ENCODE assay signal across 21 cellular contexts in the genomic region with DNA sequence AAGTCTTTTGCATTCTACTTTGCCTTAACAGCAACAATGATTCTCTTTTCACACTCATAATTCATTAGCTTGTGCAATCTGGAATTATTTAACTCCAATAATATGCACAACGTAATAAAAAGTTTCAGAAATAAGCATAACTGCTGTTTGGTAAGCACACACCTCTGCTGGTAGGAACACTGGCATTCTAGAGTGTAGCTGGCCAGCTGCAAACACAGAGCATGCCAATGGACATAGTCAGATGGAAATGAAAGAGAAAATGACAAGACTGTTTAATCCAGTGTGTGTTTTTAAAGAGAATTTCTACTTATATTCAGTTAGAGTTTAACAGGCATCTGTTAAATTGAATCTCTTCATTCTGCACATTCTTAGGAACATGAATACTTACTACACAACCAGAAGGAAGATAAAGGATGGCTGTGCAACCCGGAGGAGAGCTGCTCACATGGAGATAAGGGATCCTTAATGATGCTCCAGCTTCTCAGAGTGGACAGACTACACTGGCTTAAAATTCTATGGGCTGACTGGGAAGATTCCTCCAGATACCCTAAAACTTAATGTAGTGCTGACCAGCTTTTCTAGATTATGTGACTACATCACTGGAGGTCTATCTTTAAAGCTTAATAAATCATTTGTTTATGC.
A peak's percentile ranks its signal among the peaks of the same experiment; 100 is the strongest.
DNase-seq lines count a peak whose midpoint lies in the region; ATAC-seq and TF ChIP-seq lines count a peak whose summit lies in the region.
"Had no signal": no experiment of that assay in that cellular context is flagged by ENCODE, and none has a peak within 500 bp of the region (broad histone marks: within the 10 kb centered on the region; RNA-seq: fewer than 3 reads in every experiment).

No MANE protein-coding gene starts in this region.

- H3K27me3 ChIP-seq in IMR-90 (ENCODE audit: control insufficient read depth, insufficient read depth, low read length) (no peaks in the 10 kb centered on the region), mesenchymal stem cell (ENCODE audit: control insufficient read depth in 1 of 2, insufficient read depth in 1 of 2, low read length in 2 of 2) (no peaks in the 10 kb centered on the region), GM23338 (ENCODE audit: insufficient read depth) (no peaks in the 10 kb centered on the region)
- H3K27me3 ChIP-seq: breast epithelium, neutrophil, right atrium auricular region had no signal

- POLR2A ChIA-PET in IMR-90 (lab: Charles Lee; ENCODE audit: unreplicated experiment): no interaction called here

- H4K5ac ChIP-seq in IMR-90 (ENCODE audit: low read depth, low read length): no peak overlapping the region

- dilution Hi-C loops in IMR-90 (cut with HindIII; ENCODE audit: low sequenced_read_pairs, unreplicated experiment): no loop called here

- no peaks in the 10 kb centered on the region for H3K9me1 ChIP-seq in IMR-90 (ENCODE audit: insufficient read depth, low read length)

- no peaks in the 10 kb centered on the region for H3K79me1 ChIP-seq in IMR-90 (ENCODE audit: low read depth in 1 of 2, low read length in 2 of 2)
- no peaks in the 10 kb centered on the region for H3K79me1 ChIP-seq in mesenchymal stem cell (replicated peaks; ENCODE audit: low read length, poor library complexity, severe bottlenecking)

- H4K20me1 ChIP-seq in IMR-90 (ENCODE audit: insufficient read depth, low read length) (no peaks in the 10 kb centered on the region), GM23338 (replicated peaks; ENCODE audit: insufficient read depth) (no peaks in the 10 kb centered on the region)

- H2BK5ac ChIP-seq in IMR-90 (ENCODE audit: low read depth, low read length, poor library complexity, severe bottlenecking) (no peak overlapping the region), mesenchymal stem cell (ENCODE audit: low read depth, low read length, poor library complexity, severe bottlenecking) (no peak overlapping the region)

- H3K56ac ChIP-seq in IMR-90 (ENCODE audit: extremely low read depth, insufficient read depth, low read length): no peak overlapping the region

- no peak overlapping the region for H4K91ac ChIP-seq in IMR-90 (ENCODE audit: insufficient read depth, low read depth, low read length)
- H4K91ac ChIP-seq in mesenchymal stem cell (ENCODE audit: low read length): no peak overlapping the region

- H3K4me1 ChIP-seq in IMR-90 (ENCODE audit: control insufficient read depth, insufficient read depth, low read length) (peaks cover 8% of the 10 kb centered on the region), mesenchymal stem cell (ENCODE audit: control insufficient read depth, insufficient read depth, low read depth, low read length) (no peaks in the 10 kb centered on the region), GM23338 (ENCODE audit: insufficient read depth) (no peaks in the 10 kb centered on the region)
- H3K4me1 ChIP-seq: breast epithelium, right atrium auricular region had no signal

- H2BK120ac ChIP-seq in IMR-90 (ENCODE audit: low read depth, low read length) (no peak overlapping the region), mesenchymal stem cell (ENCODE audit: low read depth, low read length) (no peak overlapping the region)

- H3K9me2 ChIP-seq in GM23338 (ENCODE audit: insufficient read depth): no peaks in the 10 kb centered on the region

- H3K18ac ChIP-seq in IMR-90 (ENCODE audit: low read depth, low read length): no peak overlapping the region
- no peak overlapping the region for H3K18ac ChIP-seq in mesenchymal stem cell (ENCODE audit: low read depth in 1 of 2, low read length in 2 of 2)

- H3K9ac ChIP-seq in IMR-90 (ENCODE audit: low read depth, low read length): no peak overlapping the region
- H3K9ac ChIP-seq in mesenchymal stem cell (ENCODE audit: low read length): no peak overlapping the region

- H3K14ac ChIP-seq in IMR-90 (replicated peaks; ENCODE audit: low read depth, low read length) (no peak overlapping the region), mesenchymal stem cell (ENCODE audit: low read length in 2 of 2) (no peak overlapping the region)

- H2AK9ac ChIP-seq in IMR-90 (replicated peaks; ENCODE audit: low read depth, low read length, poor library complexity): no peak overlapping the region

- no peak for TF ChIP-seq CTCF in AG10803 (conservative IDR thresholded peaks at IDR 0.05; ENCODE audit: low read length)
- no peak for TF ChIP-seq CTCF in IMR-90 (conservative IDR thresholded peaks at IDR 0.05; ENCODE audit: low read depth, low read length)
- TF ChIP-seq CTCF in GM23338 (conservative IDR thresholded peaks at IDR 0.05; ENCODE audit: low read depth in 2 of 2): no peak
- no peak for TF ChIP-seq CTCF in mesothelial cell of epicardium (IDR thresholded peaks at IDR 0.05; ENCODE audit: unreplicated experiment)

- H2AFZ ChIP-seq in IMR-90 (replicated peaks; ENCODE audit: low read length, poor library complexity) (no peak overlapping the region), mesenchymal stem cell (ENCODE audit: low read depth, low read length) (no peak overlapping the region), GM23338 (no peak overlapping the region)

- no peak for TF ChIP-seq POLR2A in IMR-90 (IDR thresholded peaks at IDR 0.05; ENCODE audit: low read depth, low read length)

- H3F3A ChIP-seq in GM23338 (replicated peaks; ENCODE audit: low read depth): no peaks in the 10 kb centered on the region

- H2BK20ac ChIP-seq in IMR-90 (ENCODE audit: low read depth, low read length): no peak overlapping the region

- H3K4me1 Mint-ChIP-seq in GM23338 (no peaks in the 10 kb centered on the region), mesothelial cell of epicardium (peaks cover 10% of the 10 kb centered on the region)
- H3K4me1 Mint-ChIP-seq: B cell had no signal

- H3K27me3 Mint-ChIP-seq in GM23338 (ENCODE audit: insufficient read depth, low read depth, poor library complexity) (no peaks in the 10 kb centered on the region), mesothelial cell of epicardium (ENCODE audit: low read depth) (no peaks in the 10 kb centered on the region)
- H3K27me3 Mint-ChIP-seq: activated naive CD8-positive, alpha-beta T cell; B cell; dendritic cell treated with granulocyte-macrophage colony-stimulating factor and Interleukin-4, amounts not matched to agents 40 ng/mL and 50 ng/mL, for 4 days had no signal

- H3K9me3 ChIP-seq in IMR-90 (ENCODE audit: control insufficient read depth, insufficient read depth, low read length) (no peaks in the 10 kb centered on the region), mesenchymal stem cell (ENCODE audit: control insufficient read depth, low read length) (no peaks in the 10 kb centered on the region)
- H3K9me3 ChIP-seq: breast epithelium, neutrophil, right atrium auricular region, thoracic aorta had no signal

- H2BK12ac ChIP-seq in mesenchymal stem cell (ENCODE audit: low read length in 2 of 2): no peak overlapping the region

- intact Hi-C loops in IMR-90 (cut with micrococcal nuclease): no loop called here

- H4K8ac ChIP-seq in IMR-90 (ENCODE audit: low read depth in 2 of 2, low read length in 2 of 2) (no peak overlapping the region), mesenchymal stem cell (ENCODE audit: low read length) (no peak overlapping the region)

- H3K4me3 ChIP-seq in AG10803 (ENCODE audit: low read length): no peak overlapping the region
- H3K4me3 ChIP-seq in IMR-90 (ENCODE audit: insufficient read depth, low read depth, low read length): no peak overlapping the region
- H3K4me3 ChIP-seq in mesenchymal stem cell (ENCODE audit: insufficient read depth in 1 of 2, low read depth in 1 of 2, low read length in 2 of 2): no peak overlapping the region
- no peak overlapping the region for H3K4me3 ChIP-seq in GM23338
- H3K4me3 ChIP-seq: breast epithelium, right atrium auricular region, thoracic aorta had no signal

- H2AK5ac ChIP-seq in IMR-90 (ENCODE audit: low read depth, low read length) (no peak overlapping the region), mesenchymal stem cell (ENCODE audit: low read length, severe bottlenecking) (no peak overlapping the region)

- H3K9me3 Mint-ChIP-seq in GM23338: peaks cover under 1% of the 10 kb centered on the region; the same call in 1 of the 3 replicates
- H3K9me3 Mint-ChIP-seq in mesothelial cell of epicardium: peaks cover 5% of the 10 kb centered on the region
- H3K9me3 Mint-ChIP-seq: dendritic cell treated with granulocyte-macrophage colony-stimulating factor and Interleukin-4, amounts not matched to agents 40 ng/mL and 50 ng/mL, for 4 days had no signal

- H3K4me2 ChIP-seq in IMR-90 (ENCODE audit: low read depth, low read length): peak overlapping the region; percentile 61
- no peak overlapping the region for H3K4me2 ChIP-seq in mesenchymal stem cell (ENCODE audit: low read length, poor library complexity, severe bottlenecking)
- no peak overlapping the region for H3K4me2 ChIP-seq in GM23338

- DNase-seq in AG10803 (ENCODE audit: low read depth) (peak; percentile 54), IMR-90 (peak; percentile 52), dedifferentiated amniotic fluid mesenchymal stem cell (ENCODE audit: extremely low spot score) (peak; percentile 44), mesenchymal stem cell (peak; percentile 29), GM23338 (ENCODE audit: low spot score) (no peak), mesothelial cell of epicardium (ENCODE audit: low spot score in 2 of 2, unreplicated experiment in 2 of 2) (no peak)
- no peak for DNase-seq in activated CD4-positive, alpha-beta T cell treated with anti-CD3 and anti-CD28 coated beads for 1 hour
- DNase-seq in stimulated activated CD4-positive, alpha-beta T cell treated with anti-CD3 and anti-CD28 coated beads, Interleukin-2, amount 100 ng/mL, for 24 hours: no peak
- DNase-seq: MV-4-11, NCI-H1930, NCI-H446, RPMI8226, T1000 had no signal

- no CpG with 5 or more reads among the region's 2 CpGs for WGBS in IMR-90 (ENCODE audit: extremely low coverage in 2 of 2, insufficient read length in 1 of 2), 2 experiments
- 96% methylated on average over 2 of the region's 2 CpGs for WGBS in mesenchymal stem cell

- H3K36me3 ChIP-seq in IMR-90 (ENCODE audit: control insufficient read depth, insufficient read depth, low read length): no peaks in the 10 kb centered on the region
- H3K36me3 ChIP-seq in mesenchymal stem cell (ENCODE audit: control insufficient read depth in 1 of 2, insufficient read depth in 2 of 2, low read depth in 1 of 2, low read length in 2 of 2): peaks cover 0 to 5% of the 10 kb centered on the region in 2 experiments
- H3K36me3 ChIP-seq in GM23338 (ENCODE audit: insufficient read depth): 0 out of 2 replicates have a peak, but pooled peaks cover 3% of the 10 kb centered on the region
- H3K36me3 ChIP-seq: breast epithelium, neutrophil had no signal

- BruUV-seq in IMR-90 (replicated peaks; lab: Mats Ljungman, UMichigan): no TSS peak

- H2BK15ac ChIP-seq in IMR-90 (ENCODE audit: low read depth, low read length): no peak overlapping the region
- no peak overlapping the region for H2BK15ac ChIP-seq in mesenchymal stem cell (ENCODE audit: low read depth, poor library complexity, severe bottlenecking)

- ATAC-seq in IMR-90 (ENCODE audit: low read depth) (peak; percentile 90), GM23338 (no peak)
- ATAC-seq: activated CD4-positive, CD25-positive, alpha-beta regulatory T cell treated with anti-CD3 and anti-CD28 coated beads, Interleukin-2, amount 50 U/mL, for 24 hours had no signal

- H3K27ac Mint-ChIP-seq in GM23338 (no peak overlapping the region), mesothelial cell of epicardium (no peak overlapping the region)
- H3K27ac Mint-ChIP-seq: activated naive CD8-positive, alpha-beta T cell; B cell; dendritic cell treated with granulocyte-macrophage colony-stimulating factor and Interleukin-4, amounts not matched to agents 40 ng/mL and 50 ng/mL, for 4 days had no signal

- no peak overlapping the region for H3K23ac ChIP-seq in IMR-90 (ENCODE audit: low read depth, low read length)
- no peak overlapping the region for H3K23ac ChIP-seq in mesenchymal stem cell (ENCODE audit: low read length in 2 of 2)

- no peak for TF ChIP-seq RAD21 in IMR-90 (IDR thresholded peaks at IDR 0.05; ENCODE audit: low read length)

- no peak overlapping the region for H3K27ac ChIP-seq in IMR-90 (ENCODE audit: insufficient read depth, low read length)
- peak overlapping the region; percentile 47 for H3K27ac ChIP-seq in mesenchymal stem cell (ENCODE audit: low read length, poor library complexity, severe bottlenecking)
- H3K27ac ChIP-seq in GM23338 (ENCODE audit: low read depth): no peak overlapping the region
- H3K27ac ChIP-seq: breast epithelium, neutrophil, right atrium auricular region, thoracic aorta had no signal

- no peaks in the 10 kb centered on the region for H3K79me2 ChIP-seq in GM23338 (replicated peaks; ENCODE audit: insufficient read depth)

- H3K4ac ChIP-seq in IMR-90 (ENCODE audit: low read depth, low read length) (no peak overlapping the region), mesenchymal stem cell (ENCODE audit: low read depth in 1 of 2, low read length in 2 of 2) (no peak overlapping the region)

- CTCF ChIA-PET in IMR-90 (lab: Yijun Ruan, JAX): interaction anchor here (1.0 kb wide), 1 partner anchor 33 kb away, joined by 4 read pairs; no protein-coding TSS in a partner anchor

- H3K36me3 Mint-ChIP-seq in GM23338 (ENCODE audit: low read depth): peaks cover 5% of the 10 kb centered on the region; the same call in 2 of the 3 replicates
- H3K36me3 Mint-ChIP-seq in mesothelial cell of epicardium: peaks cover 5% of the 10 kb centered on the region

- in situ Hi-C loops in IMR-90 (cut with MboI; ENCODE audit: low sequenced_read_pairs): no loop called here

- H3K4me3 Mint-ChIP-seq in GM23338 (no peak overlapping the region), mesothelial cell of epicardium (no peak overlapping the region)
- H3K4me3 Mint-ChIP-seq: activated naive CD8-positive, alpha-beta T cell; B cell; dendritic cell treated with granulocyte-macrophage colony-stimulating factor and Interleukin-4, amounts not matched to agents 40 ng/mL and 50 ng/mL, for 4 days had no signal

Comparison
In these comparisons a context has a peak if more than half of its experiments do, and no peak if none do; other contexts are left out.
1. DNase-seq: peak in AG10803 (single experiment), IMR-90 (single experiment), dedifferentiated amniotic fluid mesenchymal stem cell (single experiment) and mesenchymal stem cell (single experiment); none in GM23338 (single experiment), activated CD4-positive, alpha-beta T cell treated with anti-CD3 and anti-CD28 coated beads for 1 hour (single experiment), mesothelial cell of epicardium (0 of 2) and stimulated activated CD4-positive, alpha-beta T cell treated with anti-CD3 and anti-CD28 coated beads, Interleukin-2, amount 100 ng/mL, for 24 hours (0 of 2).